In genomic region chr13:29903524-29903923, GRCh38 we compare ENCODE assay signal across 22 cellular contexts. TPM values are rescaled to one million over a fixed set of nuclear protein-coding genes. Genes with fewer than 3 reads are reported as not detected.
A peak's percentile ranks its signal among the peaks of the same experiment; 100 is the strongest.
DNase-seq lines count a peak whose midpoint lies in the region; ATAC-seq and TF ChIP-seq lines count a peak whose summit lies in the region.
"Had no signal": no experiment of that assay in that cellular context is flagged by ENCODE, and none has a peak within 500 bp of the region (broad histone marks: within the 10 kb centered on the region; RNA-seq: fewer than 3 reads in every experiment).

No MANE protein-coding gene starts in this region.

- H3K9me3 Mint-ChIP-seq in activated CD4-positive, alpha-beta memory T cell treated with anti-CD3 and anti-CD28 coated beads, Interleukin-2, amount 10 ng/mL, durations not matched to agents 7 days and 5 days = peaks cover 8% of the 10 kb centered on the region
- H3K9me3 Mint-ChIP-seq in activated CD4-positive, alpha-beta memory T cell treated with anti-CD3 and anti-CD28 coated beads for 36 hours = no peaks in the 10 kb centered on the region
- H3K9me3 Mint-ChIP-seq in central memory CD8-positive, alpha-beta T cell = no peaks in the 10 kb centered on the region
- H3K9me3 Mint-ChIP-seq in nephron progenitor cell = peaks cover 8% of the 10 kb centered on the region

- H3K27me3 Mint-ChIP-seq in activated CD4-positive, alpha-beta memory T cell treated with anti-CD3 and anti-CD28 coated beads, Interleukin-2, amount 10 ng/mL, durations not matched to agents 7 days and 5 days = peaks cover 15% of the 10 kb centered on the region
- no peaks in the 10 kb centered on the region for H3K27me3 Mint-ChIP-seq in activated CD4-positive, alpha-beta memory T cell treated with anti-CD3 and anti-CD28 coated beads for 36 hours
- H3K27me3 Mint-ChIP-seq in central memory CD8-positive, alpha-beta T cell = no peaks in the 10 kb centered on the region
- H3K27me3 Mint-ChIP-seq in nephron progenitor cell (ENCODE audit: low read depth, poor library complexity) = peaks cover 8% of the 10 kb centered on the region

- H3K9me3 ChIP-seq in left lung (no peaks in the 10 kb centered on the region), Peyer's patch (no peaks in the 10 kb centered on the region), hepatocyte (ENCODE audit: low read depth) (no peaks in the 10 kb centered on the region), PC-3 (ENCODE audit: low read length) (no peaks in the 10 kb centered on the region)

- CTCF ChIA-PET in activated CD4-positive, alpha-beta memory T cell treated with anti-CD3 and anti-CD28 coated beads, Interleukin-2, amount 10 ng/mL, durations not matched to agents 7 days and 5 days (lab: Charles Lee) = interaction anchor here (0.7 to 3.0 kb wide), 7 partner anchors 21 to 212 kb away, joined by 3 to 16 read pairs (median 8); partner anchors contain the start of gene UBL3
- CTCF ChIA-PET in activated CD4-positive, alpha-beta memory T cell treated with anti-CD3 and anti-CD28 coated beads for 36 hours (lab: Charles Lee) = interaction anchor here (1.7 to 2.0 kb wide), 2 partner anchors 20 to 133 kb away, joined by 7 to 10 read pairs; no protein-coding TSS in a partner anchor
- CTCF ChIA-PET in PC-3 (lab: Charles Lee) = no interaction called here

- H3K4me1 Mint-ChIP-seq in activated CD4-positive, alpha-beta memory T cell treated with anti-CD3 and anti-CD28 coated beads, Interleukin-2, amount 10 ng/mL, durations not matched to agents 7 days and 5 days = peaks cover 36% of the 10 kb centered on the region
- peaks cover 37% of the 10 kb centered on the region for H3K4me1 Mint-ChIP-seq in activated CD4-positive, alpha-beta memory T cell treated with anti-CD3 and anti-CD28 coated beads for 36 hours (ENCODE audit: low read depth)
- H3K4me1 Mint-ChIP-seq in central memory CD8-positive, alpha-beta T cell = peaks cover 39% of the 10 kb centered on the region
- H3K4me1 Mint-ChIP-seq in nephron progenitor cell = peaks cover 6% of the 10 kb centered on the region

- no peak overlapping the region for H3K9ac ChIP-seq in PC-3 (ENCODE audit: low read length)
- H3K9ac ChIP-seq: KMS-11 had no signal

- H3K36me3 ChIP-seq in left lung (no peaks in the 10 kb centered on the region), Peyer's patch (no peaks in the 10 kb centered on the region), hepatocyte (replicated peaks; ENCODE audit: insufficient read depth, low read depth) (no peaks in the 10 kb centered on the region), PC-3 (ENCODE audit: low read depth, low read length) (no peaks in the 10 kb centered on the region)

- POLR2A ChIA-PET in activated CD4-positive, alpha-beta memory T cell treated with anti-CD3 and anti-CD28 coated beads, Interleukin-2, amount 10 ng/mL, durations not matched to agents 7 days and 5 days (lab: Charles Lee) = interaction anchor here (1.0 to 2.9 kb wide), 3 partner anchors 25 to 54 kb away, joined by 3 to 16 read pairs (median 4); partner anchors contain the start of gene UBL3
- POLR2A ChIA-PET in activated CD4-positive, alpha-beta memory T cell treated with anti-CD3 and anti-CD28 coated beads for 36 hours (lab: Charles Lee) = no interaction called here
- POLR2A ChIA-PET in PC-3 (lab: Charles Lee; ENCODE audit: unreplicated experiment) = no interaction called here

- H3K36me3 Mint-ChIP-seq in activated CD4-positive, alpha-beta memory T cell treated with anti-CD3 and anti-CD28 coated beads, Interleukin-2, amount 10 ng/mL, durations not matched to agents 7 days and 5 days (ENCODE audit: low read depth) = no peaks in the 10 kb centered on the region
- H3K36me3 Mint-ChIP-seq in activated CD4-positive, alpha-beta memory T cell treated with anti-CD3 and anti-CD28 coated beads for 36 hours = no peaks in the 10 kb centered on the region
- H3K36me3 Mint-ChIP-seq in central memory CD8-positive, alpha-beta T cell (ENCODE audit: insufficient read depth) = no peaks in the 10 kb centered on the region
- H3K36me3 Mint-ChIP-seq in nephron progenitor cell (ENCODE audit: low read depth) = no peaks in the 10 kb centered on the region

- intact Hi-C loops in activated CD4-positive, alpha-beta memory T cell treated with anti-CD3 and anti-CD28 coated beads for 36 hours (cut with micrococcal nuclease) = loop anchor here (5.0 kb wide), 1 partner anchor 51 kb away; the partner anchor contains the start of gene UBL3
- intact Hi-C loops in left lung (cut with DNase I) = no loop called here
- intact Hi-C loops in PC-3 (cut with micrococcal nuclease) = loop anchor here (5.0 kb wide), 1 partner anchor 36 kb away; no protein-coding TSS in a partner anchor

- H3K4me1 ChIP-seq in left lung (peaks cover 11 to 17% of the 10 kb centered on the region in 2 donors), Peyer's patch (peaks cover 0 to 7% (median 3%) of the 10 kb centered on the region in 4 donors), hepatocyte (ENCODE audit: insufficient read depth) (peaks cover 25% of the 10 kb centered on the region), PC-3 (ENCODE audit: insufficient read depth, low read length) (peaks cover 28% of the 10 kb centered on the region)

- no peak for TF ChIP-seq POLR2A in Peyer's patch (IDR thresholded peaks at IDR 0.05)

- H3K4me2 ChIP-seq in hepatocyte = no peak overlapping the region
- H3K4me2 ChIP-seq in PC-3 (ENCODE audit: low read length) = no peak overlapping the region

- no peak for ATAC-seq in central memory CD8-positive, alpha-beta T cell (replicated peaks; ENCODE audit: extremely low read depth, poor library complexity, severe bottlenecking)
- peak; percentile 9 for ATAC-seq in left lung
- no peak for ATAC-seq in PC-3

- peak overlapping the region; percentile 10 for H3K27ac Mint-ChIP-seq in activated CD4-positive, alpha-beta memory T cell treated with anti-CD3 and anti-CD28 coated beads, Interleukin-2, amount 10 ng/mL, durations not matched to agents 7 days and 5 days
- no peak overlapping the region for H3K27ac Mint-ChIP-seq in activated CD4-positive, alpha-beta memory T cell treated with anti-CD3 and anti-CD28 coated beads for 36 hours
- H3K27ac Mint-ChIP-seq in central memory CD8-positive, alpha-beta T cell (ENCODE audit: low read depth) = peak overlapping the region; percentile 90
- H3K27ac Mint-ChIP-seq in nephron progenitor cell = no peak overlapping the region

- TF ChIP-seq CTCF in left lung (IDR thresholded peaks at IDR 0.05) (no peak), nephron progenitor cell (IDR thresholded peaks at IDR 0.05) (no peak), Peyer's patch (IDR thresholded peaks at IDR 0.05) (no peak), hepatocyte (IDR thresholded peaks at IDR 0.05; ENCODE audit: poor library complexity) (no peak), PC-3 (conservative IDR thresholded peaks at IDR 0.05; ENCODE audit: low read depth, low read length) (no peak)

- H3K27me3 ChIP-seq in left lung = no peaks in the 10 kb centered on the region
- H3K27me3 ChIP-seq in Peyer's patch = no peaks in the 10 kb centered on the region
- H3K27me3 ChIP-seq in hepatocyte = no peaks in the 10 kb centered on the region
- H3K27me3 ChIP-seq in PC-3 (ENCODE audit: low read length) = no peaks in the 10 kb centered on the region

- H3K79me2 ChIP-seq in hepatocyte (no peaks in the 10 kb centered on the region), PC-3 (ENCODE audit: low read length) (no peaks in the 10 kb centered on the region)

- H3F3A ChIP-seq in PC-3 (ENCODE audit: low read length, unreplicated experiment) = no peaks in the 10 kb centered on the region

- no peaks in the 10 kb centered on the region for H3K9me2 ChIP-seq in hepatocyte (replicated peaks; ENCODE audit: insufficient read depth)
- no peaks in the 10 kb centered on the region for H3K9me2 ChIP-seq in PC-3 (replicated peaks; ENCODE audit: low read length)

- WGBS in hepatocyte (ENCODE audit: low lambda C conversion rate, missing lambda C conversion rate) = 78% methylated on average over 3 of the region's 3 CpGs

- H4K20me1 ChIP-seq in hepatocyte (ENCODE audit: insufficient read depth, poor library complexity, severe bottlenecking) = no peaks in the 10 kb centered on the region
- no peaks in the 10 kb centered on the region for H4K20me1 ChIP-seq in PC-3 (ENCODE audit: low read length)

- no TSS peak for BruUV-seq in PC-3 (replicated peaks; lab: Mats Ljungman, UMichigan)

- no peak overlapping the region for H3K4me3 Mint-ChIP-seq in activated CD4-positive, alpha-beta memory T cell treated with anti-CD3 and anti-CD28 coated beads, Interleukin-2, amount 10 ng/mL, durations not matched to agents 7 days and 5 days
- H3K4me3 Mint-ChIP-seq in activated CD4-positive, alpha-beta memory T cell treated with anti-CD3 and anti-CD28 coated beads for 36 hours = no peak overlapping the region
- peak overlapping the region; percentile 75 for H3K4me3 Mint-ChIP-seq in central memory CD8-positive, alpha-beta T cell
- no peak overlapping the region for H3K4me3 Mint-ChIP-seq in nephron progenitor cell

- DNase-seq in activated CD4-positive, alpha-beta memory T cell treated with anti-CD3 and anti-CD28 coated beads, Interleukin-2, amount 10 ng/mL, durations not matched to agents 7 days and 5 days = no peak
- DNase-seq in activated CD4-positive, alpha-beta memory T cell treated with anti-CD3 and anti-CD28 coated beads for 36 hours = no peak
- no peak for DNase-seq in central memory CD8-positive, alpha-beta T cell (ENCODE audit: low spot score in 2 of 2)
- DNase-seq in left lung (no peak), nephron progenitor cell (no peak), Peyer's patch (no peak), hepatocyte (ENCODE audit: low spot score) (no peak), PC-3 (no peak)
- DNase-seq: 8988T, DMS53, GDM1, GOT3, IMR-90, MV-4-11, NCI-H1105 treated with DMSO at 0.1 percent for 48 hours, NCI-H2029 treated with DMSO at 0.1 percent for 48 hours, NCI-H446, NCI-H526, RPMI8226, SHP77 had no signal

- H2AFZ ChIP-seq in hepatocyte (no peak overlapping the region), PC-3 (ENCODE audit: low read length) (no peak overlapping the region)

- H3K27ac ChIP-seq in left lung (no peak overlapping the region), Peyer's patch (no peak overlapping the region), hepatocyte (no peak overlapping the region), PC-3 (ENCODE audit: low read length) (no peak overlapping the region)
- H3K27ac ChIP-seq: C4-2B had no signal

- no peak overlapping the region for H3K4me3 ChIP-seq in left lung
- no peak overlapping the region for H3K4me3 ChIP-seq in Peyer's patch
- H3K4me3 ChIP-seq in hepatocyte = no peak overlapping the region
- H3K4me3 ChIP-seq in PC-3 (ENCODE audit: low read length) = no peak overlapping the region

RNA-seq across cellular contexts. Expression of gene UBL3, which starts 53.1 kb away (rescaled TPM):
- total RNA-seq in activated CD4-positive, alpha-beta memory T cell treated with anti-CD3 and anti-CD28 coated beads, Interleukin-2, amount 10 ng/mL, durations not matched to agents 7 days and 5 days = 10 to 100 TPM; 17.3 to 17.8 TPM
- total RNA-seq in activated CD4-positive, alpha-beta memory T cell treated with anti-CD3 and anti-CD28 coated beads for 36 hours = 10 to 100 TPM; 15.3 to 15.5 TPM
- 10 to 100 TPM; 37.2 to 43.3 TPM for total RNA-seq in left lung
- 10 to 100 TPM; 18.2 to 37.5 (median 25.8) TPM for total RNA-seq in Peyer's patch
- total RNA-seq in hepatocyte = 57.2 and 58.6 TPM in 2 replicates
- 27.7 and 29.5 TPM in 2 replicates for polyA plus RNA-seq in hepatocyte
- 10.9 and 13.9 TPM in 2 replicates for total RNA-seq in PC-3 (2014; rRNA removed)

Comparison
In these comparisons a context has a peak if more than half of its experiments do, and no peak if none do; other contexts are left out.
1. H3K27ac Mint-ChIP-seq: peak in activated CD4-positive, alpha-beta memory T cell treated with anti-CD3 and anti-CD28 coated beads, Interleukin-2, amount 10 ng/mL, durations not matched to agents 7 days and 5 days (single experiment) and central memory CD8-positive, alpha-beta T cell (single experiment); none in activated CD4-positive, alpha-beta memory T cell treated with anti-CD3 and anti-CD28 coated beads for 36 hours (single experiment) and nephron progenitor cell (single experiment).
2. intact Hi-C loops: an anchor here in activated CD4-positive, alpha-beta memory T cell treated with anti-CD3 and anti-CD28 coated beads for 36 hours (5.0 kb wide) and PC-3 (5.0 kb wide); none called in left lung.